1 cellular context compared by ENCODE assay signal in the genomic region with DNA sequence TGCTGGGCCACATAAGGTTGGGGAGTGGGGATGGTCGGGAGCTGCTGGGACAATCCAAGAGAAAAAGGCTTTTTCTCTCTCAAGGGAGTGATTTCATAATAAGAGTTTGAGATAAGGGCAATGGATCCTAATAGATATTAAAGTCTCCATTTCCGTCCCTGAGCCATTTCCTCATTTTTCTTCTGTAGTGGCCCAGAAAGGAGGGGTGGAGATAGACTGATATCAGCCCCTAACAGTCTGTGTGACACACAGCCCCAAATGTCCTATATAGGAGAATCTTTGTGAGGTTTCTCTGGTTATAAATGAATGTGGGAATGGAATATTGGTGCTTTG.
TF ChIP-seq lines count a peak whose summit lies in the region.

No MANE protein-coding gene starts in this region.

TF ChIP-seq in K562, 482 proteins besides CTCF, POLR2A, EP300 and RAD21:
- no peak for TF ChIP-seq ATF3 (IDR thresholded peaks at IDR 0.05)
- TF ChIP-seq ATF3 (CRISPR knock-in tag; conservative IDR thresholded peaks at IDR 0.05), result 0 out of 2 replicates have a peak, but pooled peaks have one; percentile 20
- TF ChIP-seq, protein P1, sequence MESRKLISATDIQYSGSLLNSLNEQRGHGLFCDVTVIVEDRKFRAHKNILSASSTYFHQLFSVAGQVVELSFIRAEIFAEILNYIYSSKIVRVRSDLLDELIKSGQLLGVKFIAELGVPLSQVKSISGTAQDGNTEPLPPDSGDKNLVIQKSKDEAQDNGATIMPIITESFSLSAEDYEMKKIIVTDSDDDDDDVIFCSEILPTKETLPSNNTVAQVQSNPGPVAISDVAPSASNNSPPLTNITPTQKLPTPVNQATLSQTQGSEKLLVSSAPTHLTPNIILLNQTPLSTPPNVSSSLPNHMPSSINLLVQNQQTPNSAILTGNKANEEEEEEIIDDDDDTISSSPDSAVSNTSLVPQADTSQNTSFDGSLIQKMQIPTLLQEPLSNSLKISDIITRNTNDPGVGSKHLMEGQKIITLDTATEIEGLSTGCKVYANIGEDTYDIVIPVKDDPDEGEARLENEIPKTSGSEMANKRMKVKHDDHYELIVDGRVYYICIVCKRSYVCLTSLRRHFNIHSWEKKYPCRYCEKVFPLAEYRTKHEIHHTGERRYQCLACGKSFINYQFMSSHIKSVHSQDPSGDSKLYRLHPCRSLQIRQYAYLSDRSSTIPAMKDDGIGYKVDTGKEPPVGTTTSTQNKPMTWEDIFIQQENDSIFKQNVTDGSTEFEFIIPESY (CRISPR knock-in tag; IDR thresholded peaks at IDR 0.05), result 0 out of 2 replicates have a peak, but pooled peaks have one; percentile 20
- TF ChIP-seq, protein P2, sequence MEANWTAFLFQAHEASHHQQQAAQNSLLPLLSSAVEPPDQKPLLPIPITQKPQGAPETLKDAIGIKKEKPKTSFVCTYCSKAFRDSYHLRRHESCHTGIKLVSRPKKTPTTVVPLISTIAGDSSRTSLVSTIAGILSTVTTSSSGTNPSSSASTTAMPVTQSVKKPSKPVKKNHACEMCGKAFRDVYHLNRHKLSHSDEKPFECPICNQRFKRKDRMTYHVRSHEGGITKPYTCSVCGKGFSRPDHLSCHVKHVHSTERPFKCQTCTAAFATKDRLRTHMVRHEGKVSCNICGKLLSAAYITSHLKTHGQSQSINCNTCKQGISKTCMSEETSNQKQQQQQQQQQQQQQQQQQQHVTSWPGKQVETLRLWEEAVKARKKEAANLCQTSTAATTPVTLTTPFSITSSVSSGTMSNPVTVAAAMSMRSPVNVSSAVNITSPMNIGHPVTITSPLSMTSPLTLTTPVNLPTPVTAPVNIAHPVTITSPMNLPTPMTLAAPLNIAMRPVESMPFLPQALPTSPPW (CRISPR knock-in tag; IDR thresholded peaks at IDR 0.05), result peak; percentile 67
- TF ChIP-seq SPI1 (IDR thresholded peaks at IDR 0.05; ENCODE audit: borderline replicate concordance, low read depth, low read length), result peak; percentile 89
- no peak for TF ChIP-seq FOXP1 (CRISPR knock-in tag; IDR thresholded peaks at IDR 0.05)
- peak; percentile 38 for TF ChIP-seq DACH1 (IDR thresholded peaks at IDR 0.05; ENCODE audit: partially characterized antibody)
- no peak for TF ChIP-seq FOXA3 (CRISPR knock-in tag; conservative IDR thresholded peaks at IDR 0.05 in 1 of 2, IDR thresholded peaks at IDR 0.05 in 1 of 2)
- no peak for TF ChIP-seq ARHGAP35 (IDR thresholded peaks at IDR 0.05; ENCODE audit: partially characterized antibody)
- TF ChIP-seq NR2C1 (IDR thresholded peaks at IDR 0.05), result no peak
- no peak for TF ChIP-seq NR2C1 (tag; IDR thresholded peaks at IDR 0.05)
- TF ChIP-seq MYNN (IDR thresholded peaks at IDR 0.05), result peak; percentile 99
- peak; percentile 93 for TF ChIP-seq MYNN (CRISPR knock-in tag; IDR thresholded peaks at IDR 0.05)
